Comparison of ENCODE assay signal across 8 cellular contexts in genomic region chr7:66493235-66494181, GRCh38.
DNase-seq lines count a peak whose midpoint lies in the region; ATAC-seq and TF ChIP-seq lines count a peak whose summit lies in the region.

No MANE protein-coding gene starts in this region.

- DNase-seq in GM06990 (ENCODE audit: extremely low read depth, insufficient read length) = peak; percentile 96
- DNase-seq in HFF-Myc (ENCODE audit: extremely low read depth, low read depth) = peak; percentile 90
- peak; percentile 99 for DNase-seq in NAMALWA (ENCODE audit: low spot score)
- DNase-seq in SK-N-DZ (ENCODE audit: low spot score) = peak; percentile 98
- peak; percentile 80 for DNase-seq in glomerular endothelial cell (ENCODE audit: extremely low read depth, low read depth, low spot score)
- DNase-seq in omental fat pad (ENCODE audit: low spot score) = peak; percentile 93
- peak; percentile 91 for DNase-seq in thoracic aorta (ENCODE audit: low spot score)

- H3K9me3 ChIP-seq in thoracic aorta = no peaks in the 10 kb centered on the region

- peaks cover 2% of the 10 kb centered on the region for H3K36me3 Mint-ChIP-seq in activated naive CD4-positive, alpha-beta T cell treated with anti-CD3 and anti-CD28 coated beads, Interleukin-2, amount 50 U/mL, for 24 hours

- H3K36me3 ChIP-seq in GM06990 (ENCODE audit: control insufficient read depth, insufficient read depth, low read length) (no peaks in the 10 kb centered on the region), thoracic aorta (peaks cover 3% of the 10 kb centered on the region)

- peak; percentile 99 for ATAC-seq in omental fat pad (ENCODE audit: low FRiP score)
- ATAC-seq in thoracic aorta (ENCODE audit: insufficient number of reproducible peaks, low FRiP score, low read depth) = peak; percentile 95

- H3K9me3 Mint-ChIP-seq in activated naive CD4-positive, alpha-beta T cell treated with anti-CD3 and anti-CD28 coated beads, Interleukin-2, amount 50 U/mL, for 24 hours = no peaks in the 10 kb centered on the region

- H3K27ac ChIP-seq in thoracic aorta = peak overlapping the region; percentile 85 to 93

- H3K4me1 Mint-ChIP-seq in activated naive CD4-positive, alpha-beta T cell treated with anti-CD3 and anti-CD28 coated beads, Interleukin-2, amount 50 U/mL, for 24 hours = peaks cover 22% of the 10 kb centered on the region

- H3K4me1 ChIP-seq in thoracic aorta (ENCODE audit: control insufficient read depth in 1 of 2, low read depth in 2 of 2) = peaks cover 4 to 10% of the 10 kb centered on the region in 2 donors

- H3K4me3 ChIP-seq in GM06990 (replicated peaks; ENCODE audit: low read depth, low read length) (peak overlapping the region; percentile 87), HFF-Myc (replicated peaks; ENCODE audit: low read depth, low read length) (peak overlapping the region; percentile 73), thoracic aorta (peak overlapping the region; percentile 75)

- H3K27me3 ChIP-seq in GM06990 (replicated peaks; ENCODE audit: control insufficient read depth, insufficient read depth, low read length) (no peaks in the 10 kb centered on the region), thoracic aorta (replicated peaks; ENCODE audit: insufficient read depth) (no peaks in the 10 kb centered on the region)

- TF ChIP-seq CTCF in GM06990 (IDR thresholded peaks at IDR 0.05; ENCODE audit: insufficient read depth, low read length, poor library complexity, severe bottlenecking) (peak; percentile 29), HFF-Myc (IDR thresholded peaks at IDR 0.05; ENCODE audit: low read depth, low read length, missing control alignments) (no peak), omental fat pad (IDR thresholded peaks at IDR 0.05) (no peak), thoracic aorta (IDR thresholded peaks at IDR 0.05) (peak; percentile 50)

- H3K4me3 Mint-ChIP-seq in activated naive CD4-positive, alpha-beta T cell treated with anti-CD3 and anti-CD28 coated beads, Interleukin-2, amount 50 U/mL, for 24 hours = peak overlapping the region; percentile 93

- peak overlapping the region; percentile 91 for H3K27ac Mint-ChIP-seq in activated naive CD4-positive, alpha-beta T cell treated with anti-CD3 and anti-CD28 coated beads, Interleukin-2, amount 50 U/mL, for 24 hours

- H3K27me3 Mint-ChIP-seq in activated naive CD4-positive, alpha-beta T cell treated with anti-CD3 and anti-CD28 coated beads, Interleukin-2, amount 50 U/mL, for 24 hours = no peaks in the 10 kb centered on the region

Comparison
In these comparisons a context has a peak if more than half of its experiments do, and no peak if none do; other contexts are left out.
1. Peak in every context shown above with its lines: DNase-seq, ATAC-seq, H3K4me3 ChIP-seq and H3K27ac ChIP-seq.
2. CTCF ChIP-seq: peak in GM06990 (single experiment) and thoracic aorta (single experiment); none in HFF-Myc (single experiment) and omental fat pad (0 of 3).